Comparison of ENCODE assay signal across 8 cellular contexts in the genomic region with DNA sequence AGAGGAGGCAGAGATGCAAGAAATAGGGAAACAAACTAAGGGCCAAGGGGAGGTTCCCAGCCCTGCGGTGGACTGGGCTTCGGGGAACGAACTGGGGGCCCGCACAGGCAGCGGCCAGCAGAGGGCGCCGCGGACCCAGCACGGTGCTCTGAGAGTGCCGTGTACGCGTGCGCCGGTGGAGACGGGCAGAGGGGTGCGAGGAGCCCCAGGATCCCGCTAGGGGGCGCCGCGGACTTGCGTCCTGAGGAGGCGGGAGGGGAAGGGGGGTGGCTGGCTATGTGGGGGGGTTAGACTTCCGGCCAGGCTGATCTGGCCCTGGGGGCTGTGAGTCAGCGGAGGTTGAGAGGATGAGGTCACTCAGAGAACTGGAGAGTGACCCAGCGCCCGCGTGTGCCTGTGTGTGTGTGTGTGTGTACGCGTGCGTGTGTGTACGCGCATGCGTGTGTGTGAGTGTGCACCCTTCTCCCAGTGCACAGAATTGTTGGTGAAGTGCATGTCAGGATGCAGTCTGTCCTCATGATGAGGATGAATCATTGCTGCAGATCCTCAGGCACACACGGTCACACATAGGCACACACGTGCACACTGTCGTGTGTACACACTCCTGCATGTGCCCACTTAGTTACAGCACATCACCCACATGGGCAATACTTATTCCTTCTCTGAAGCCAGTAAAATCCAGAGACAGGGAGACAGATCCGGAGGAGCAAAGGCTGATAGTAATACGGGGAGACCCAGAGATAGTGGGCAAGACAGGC. TPM values are rescaled to one million over a fixed set of nuclear protein-coding genes. Genes with fewer than 3 reads are reported as not detected.
DNase-seq lines count a peak whose midpoint lies in the region; ATAC-seq lines count a peak whose summit lies in the region.

No MANE protein-coding gene starts in this region.

- peak; percentile 99 for DNase-seq in A172 (ENCODE audit: low spot score)
- DNase-seq in NCI-H345 treated with DMSO at 0.1 percent for 48 hours (lab: John Stamatoyannopoulos, UW; ENCODE audit: unreplicated experiment) = peak; percentile 79
- DNase-seq in activated CD4-positive, CD25-positive, alpha-beta regulatory T cell treated with anti-CD3 and anti-CD28 coated beads, Interleukin-2, amount 50 U/mL, for 16 hours (ENCODE audit: low read depth, low spot score) = peak; percentile 77
- DNase-seq in central memory CD4-positive, alpha-beta T cell = peak; percentile 85
- peak; percentile 88 for DNase-seq in kidney glomerular epithelial cell (lab: John Stamatoyannopoulos, UW)
- peak; percentile 97 for DNase-seq in stimulated activated CD4-positive, alpha-beta T cell treated with anti-CD3 and anti-CD28 coated beads, Interleukin-15, amount 100 ng/mL, for 24 hours

- ATAC-seq in GM18519 (IDR thresholded peaks at IDR 0.05; ENCODE audit: low FRiP score, unreplicated experiment) (peak; percentile 44), HG03280 (IDR thresholded peaks at IDR 0.05; ENCODE audit: unreplicated experiment) (peak; percentile 74)

RNA-seq across cellular contexts. Expression of a gene that starts 17.0 kb away (rescaled TPM):
- total RNA-seq in A172 (2014; rRNA removed; shearing (Covaris generic)) = 60.4 and 105 TPM in 2 replicates

RNA-seq across cellular contexts. Expression of a gene that starts 18.3 kb away (rescaled TPM):
- total RNA-seq in A172 (2014; rRNA removed; shearing (Covaris generic)) = not detected in 2 replicates

RNA-seq across cellular contexts. Expression of a gene that starts 41.0 kb away (rescaled TPM):
- total RNA-seq in A172 (2014; rRNA removed; shearing (Covaris generic)) = 0.26 TPM in 1 of 2 replicates, not detected in the other

RNA-seq across cellular contexts. Expression of a gene that starts 45.2 kb away (rescaled TPM):
- 5.4 and 6.3 TPM in 2 replicates for total RNA-seq in A172 (2014; rRNA removed; shearing (Covaris generic))

RNA-seq across cellular contexts. Expression of a gene that starts 58.9 kb away (rescaled TPM):
- 53.1 and 54.1 TPM in 2 replicates for total RNA-seq in A172 (2014; rRNA removed; shearing (Covaris generic))

Comparison
In these comparisons a context has a peak if more than half of its experiments do, and no peak if none do; other contexts are left out.
1. Peak in every context shown above with its lines: DNase-seq and ATAC-seq.